Comparison of ENCODE assay signal across 8 cellular contexts in genomic region chr10:43689955-43690771, GRCh38. TPM values are rescaled to one million over a fixed set of nuclear protein-coding genes. Genes with fewer than 3 reads are reported as not detected.
DNase-seq lines count a peak whose midpoint lies in the region; TF ChIP-seq lines count a peak whose summit lies in the region.

No MANE protein-coding gene starts in this region.

- H3K27ac Mint-ChIP-seq in Calu3 (ENCODE audit: unreplicated experiment) = no peak overlapping the region

- H3K9me3 Mint-ChIP-seq in Calu3 (ENCODE audit: low read depth, unreplicated experiment) = no peaks in the 10 kb centered on the region

- H3K36me3 Mint-ChIP-seq in Calu3 (ENCODE audit: insufficient read depth, unreplicated experiment) = peaks cover 7% of the 10 kb centered on the region

- DNase-seq in Calu3 = peak; percentile 89
- peak; percentile 95 for DNase-seq in GM20000 (ENCODE audit: low spot score)
- peak; percentile 33 for DNase-seq in HPDE6-E6E7 (ENCODE audit: extremely low spot score)
- DNase-seq in SK-N-MC (ENCODE audit: low read depth, low spot score) = no peak
- DNase-seq in activated naive CD4-positive, alpha-beta T cell treated with anti-CD3 and anti-CD28 coated beads, Interleukin-2, amount 50 U/mL, for 16 hours = peak; percentile 88
- DNase-seq in germinal center (ENCODE audit: low spot score) = peak; percentile 87
- peak; percentile 67 for DNase-seq in occipital lobe (lab: John Stamatoyannopoulos, UW)
- DNase-seq in substantia nigra (lab: John Stamatoyannopoulos, UW) = peak in 48 of 49 donors; percentile 16 to 86 (median 62)

- H3K4me3 ChIP-seq in SK-N-MC = peak overlapping the region; percentile 72

- H3K27ac ChIP-seq in SK-N-MC (no peak overlapping the region), substantia nigra (ENCODE audit: low read depth, low read length, poor library complexity, severe bottlenecking) (no peak overlapping the region)

- H3K4me3 Mint-ChIP-seq in Calu3 (ENCODE audit: low read depth, unreplicated experiment) = peak overlapping the region; percentile 71

- H3K27me3 Mint-ChIP-seq in Calu3 (ENCODE audit: unreplicated experiment) = peaks cover 34% of the 10 kb centered on the region

- no peaks in the 10 kb centered on the region for H3K9me3 ChIP-seq in SK-N-MC (ENCODE audit: low read depth, low read length)

- BruUV-seq in Calu3 (replicated peaks; lab: Mats Ljungman, UMichigan) = no TSS peak

- CTCF ChIA-PET in Calu3 (lab: Charles Lee) = interaction anchor here (1.5 kb wide), 1 partner anchor 696 kb away, joined by 5 read pairs; no protein-coding TSS in a partner anchor

- no peaks in the 10 kb centered on the region for H3K36me3 ChIP-seq in SK-N-MC (ENCODE audit: insufficient read depth, low read length)

- TF ChIP-seq CTCF in Calu3 (IDR thresholded peaks at IDR 0.05; ENCODE audit: unreplicated experiment) = peak; percentile 89
- TF ChIP-seq CTCF in GM20000 (IDR thresholded peaks at IDR 0.05; ENCODE audit: extremely low read depth, missing control alignments) = peak; percentile 91

- no peaks in the 10 kb centered on the region for H3K4me1 Mint-ChIP-seq in Calu3 (ENCODE audit: low read depth, unreplicated experiment)

- no peak overlapping the region for H3K9ac ChIP-seq in SK-N-MC (ENCODE audit: insufficient read length)

- intact Hi-C loops in Calu3 (cut with micrococcal nuclease; ENCODE audit: unreplicated experiment) = no loop called here

RNA-seq across cellular contexts. Expression of gene ZNF32, which starts 41.5 kb away (rescaled TPM):
- total RNA-seq in Calu3 (2022) (17.1 and 17.8 TPM in 2 replicates), occipital lobe (57.6 TPM)
